In genomic region chr6:169099411-169100202, GRCh38 we compare ENCODE assay signal across 14 cellular contexts.
DNase-seq lines count a peak whose midpoint lies in the region; ATAC-seq and TF ChIP-seq lines count a peak whose summit lies in the region.
"Had no signal": no experiment of that assay in that cellular context is flagged by ENCODE, and none has a peak within 500 bp of the region (broad histone marks: within the 10 kb centered on the region; RNA-seq: fewer than 3 reads in every experiment).

No MANE protein-coding gene starts in this region.

- 94 to 98% methylated on average over 5 of the region's 5 CpGs for WGBS in aorta, 2 donors

- H3K36me3 ChIP-seq in SJSA1 (no peaks in the 10 kb centered on the region), aorta (ENCODE audit: control insufficient read depth in 1 of 2, insufficient read depth in 2 of 2, low read length in 1 of 2) (no peaks in the 10 kb centered on the region)

- H3K27me3 ChIP-seq in SJSA1 (replicated peaks) (no peaks in the 10 kb centered on the region), aorta (ENCODE audit: control insufficient read depth in 1 of 2, insufficient read depth in 2 of 2, low read length in 1 of 2) (no peaks in the 10 kb centered on the region)

- H3K27ac ChIP-seq in SJSA1 (peak overlapping the region; percentile 4; the same call in 1 of the 2 replicates), aorta (ENCODE audit: low read depth in 1 of 2, low read length in 2 of 2) (no peak overlapping the region)

- H3K4me1 ChIP-seq in SJSA1 (replicated peaks) (peaks cover 44% of the 10 kb centered on the region), aorta (ENCODE audit: control insufficient read depth in 1 of 2, insufficient read depth in 2 of 2, low read length in 2 of 2) (no peaks in the 10 kb centered on the region)

- H3K4me3 ChIP-seq in SJSA1 (no peak overlapping the region), fibroblast of pulmonary artery (replicated peaks; ENCODE audit: low read depth, low read length) (no peak overlapping the region), aorta (ENCODE audit: low read length in 2 of 2) (no peak overlapping the region)

- H3K9me3 ChIP-seq in SJSA1 (replicated peaks) (no peaks in the 10 kb centered on the region), aorta (ENCODE audit: control insufficient read depth, low read length) (no peaks in the 10 kb centered on the region)

- ATAC-seq in sciatic nerve = no peak
- no peak for ATAC-seq in aorta (ENCODE audit: low FRiP score)

- DNase-seq in NCI-H510A treated with DMSO at 0.1 percent for 48 hours (lab: John Stamatoyannopoulos, UW) = peak; percentile 14
- DNase-seq in NCI-H510A (lab: John Stamatoyannopoulos, UW) = no peak
- peak in 1 of 2 experiments; percentile 45 for DNase-seq in SJSA1 (ENCODE audit: low read depth in 1 of 2, low spot score in 2 of 2)
- DNase-seq in fibroblast of pulmonary artery (ENCODE audit: low read depth) = peak; percentile 73
- peak; percentile 56 for DNase-seq in renal cortical epithelial cell (ENCODE audit: low read depth)
- no peak for DNase-seq in activated T-cell treated with anti-CD3 and anti-CD28 coated beads, Interleukin-2, amount 50 U/mL, for 1 hour
- DNase-seq in sciatic nerve (ENCODE audit: low spot score) = no peak
- DNase-seq in aorta = no peak
- DNase-seq: activated T-cell treated with anti-CD3 and anti-CD28 coated beads, Interleukin-2, amount 50 U/mL, for 24 hours; anterior cingulate cortex; GOT3; hippocampal formation; NCI-H2081 treated with DMSO at 0.1 percent for 48 hours; NK-92 treated with Interleukin-12 subunit alpha and Interleukin-12 subunit beta, amount 100 ng/mL, for 24 hours had no signal

- TF ChIP-seq CTCF in fibroblast of pulmonary artery (IDR thresholded peaks at IDR 0.05; ENCODE audit: low read length, missing control alignments) = peak; percentile 43

- intact Hi-C loops in sciatic nerve (cut with DNase I) (no loop called here), aorta (cut with DNase I) (no loop called here)

Comparison
In these comparisons a context has a peak if more than half of its experiments do, and no peak if none do; other contexts are left out.
1. DNase-seq: peak in NCI-H510A treated with DMSO at 0.1 percent for 48 hours (single experiment), fibroblast of pulmonary artery (single experiment) and renal cortical epithelial cell (single experiment); none in NCI-H510A (single experiment), activated T-cell treated with anti-CD3 and anti-CD28 coated beads, Interleukin-2, amount 50 U/mL, for 1 hour (single experiment), sciatic nerve (single experiment) and aorta (0 of 2).